ENCODE assay signal across 15 cellular contexts in the genomic region with DNA sequence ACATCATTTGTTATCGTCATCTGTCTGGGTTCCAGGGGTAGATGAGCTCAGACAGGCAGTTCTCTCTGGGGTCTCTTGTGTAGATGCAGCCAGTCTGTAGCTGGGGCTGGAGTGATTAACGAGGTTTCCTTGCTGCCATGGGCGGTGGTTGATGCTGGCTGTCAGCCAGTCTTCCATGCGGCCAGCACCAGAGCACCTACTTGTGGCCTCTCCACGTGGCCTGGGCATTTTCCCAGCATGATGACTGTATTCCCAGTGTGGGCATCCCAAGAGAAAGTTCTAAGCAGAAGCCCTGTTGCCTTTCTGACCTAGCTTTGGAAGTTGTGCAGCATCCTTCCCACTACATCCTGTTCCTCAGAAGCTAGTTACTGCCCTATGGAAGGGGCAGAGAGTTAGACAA. TPM values are rescaled to one million over a fixed set of nuclear protein-coding genes. Genes with fewer than 3 reads are reported as not detected.
A peak's percentile ranks its signal among the peaks of the same experiment; 100 is the strongest.
DNase-seq lines count a peak whose midpoint lies in the region; ATAC-seq, FAIRE-seq and TF ChIP-seq lines count a peak whose summit lies in the region.
"Had no signal": no experiment of that assay in that cellular context is flagged by ENCODE, and none has a peak within 500 bp of the region (broad histone marks: within the 10 kb centered on the region; RNA-seq: fewer than 3 reads in every experiment).

No MANE protein-coding gene starts in this region.

- H3K4me3 ChIP-seq in cardiac fibroblast (replicated peaks in 1 of 2; ENCODE audit: low read depth in 2 of 2, low read length in 2 of 2) = no peak overlapping the region

- peak; percentile 83 for FAIRE-seq in H54 (lab: Jason Lieb, UNC)

- ATAC-seq in left lobe of liver = peak; percentile 82
- ATAC-seq in HG03439 (IDR thresholded peaks at IDR 0.05; ENCODE audit: unreplicated experiment) = no peak

- DNase-seq in AG08395 (ENCODE audit: low spot score) (peak; percentile 29), H54 (ENCODE audit: insufficient read length, low spot score) (no peak), cardiac fibroblast (ENCODE audit: low read depth in 2 of 2) (peak; percentile 64 to 72), left lobe of liver (ENCODE audit: low spot score) (peak; percentile 56), SKM-1 (lab: John Stamatoyannopoulos, UW; ENCODE audit: unreplicated experiment) (no peak), Kasumi-1 (lab: John Stamatoyannopoulos, UW) (no peak)
- no peak for DNase-seq in stimulated activated CD4-positive, alpha-beta T cell treated with anti-CD3 and anti-CD28 coated beads, Interleukin-2, amount 100 ng/mL, for 24 hours
- DNase-seq: activated effector memory CD4-positive, alpha-beta T cell treated with Interleukin-2 at 50 U/mL for 16 hours; cortex of kidney; hippocampal formation; naive B cell; NCI-H510A treated with DMSO at 0.1 percent for 48 hours; WERI-Rb-1 had no signal

- TF ChIP-seq POLR2A in H54 (IDR thresholded peaks at IDR 0.05; ENCODE audit: low read depth, low read length) = no peak

- TF ChIP-seq CTCF in cardiac fibroblast (IDR thresholded peaks at IDR 0.05; ENCODE audit: low read depth, low read length) = no peak

RNA-seq across cellular contexts. Expression of gene ERCC5, which starts 10.8 kb away (rescaled TPM):
- 23.9 TPM for total RNA-seq in left lobe of liver

RNA-seq across cellular contexts. Expression of gene BIVM, which starts 57.7 kb away (rescaled TPM):
- total RNA-seq in left lobe of liver = 19.6 TPM

RNA-seq across cellular contexts. Expression of gene POGLUT2, which starts 57.8 kb away (rescaled TPM):
- 4.5 TPM for total RNA-seq in left lobe of liver
- total RNA-seq: B cell had no signal

Comparison
In these comparisons a context has a peak if more than half of its experiments do, and no peak if none do; other contexts are left out.
1. DNase-seq: peak in AG08395 (single experiment), cardiac fibroblast (2 of 2) and left lobe of liver (single experiment); none in H54 (single experiment), SKM-1 (single experiment), stimulated activated CD4-positive, alpha-beta T cell treated with anti-CD3 and anti-CD28 coated beads, Interleukin-2, amount 100 ng/mL, for 24 hours (0 of 2) and Kasumi-1 (0 of 2).